Comparison of ENCODE assay signal across 10 cellular contexts in genomic region chr16:15493416-15494181, GRCh38. TPM values are rescaled to one million over a fixed set of nuclear protein-coding genes. Genes with fewer than 3 reads are reported as not detected.
DNase-seq lines count a peak whose midpoint lies in the region; ATAC-seq, FAIRE-seq and TF ChIP-seq lines count a peak whose summit lies in the region.
"Had no signal": no experiment of that assay in that cellular context is flagged by ENCODE, and none has a peak within 500 bp of the region (broad histone marks: within the 10 kb centered on the region; RNA-seq: fewer than 3 reads in every experiment).

No MANE protein-coding gene starts in this region.

- H3K4me1 ChIP-seq in HCT116 (ENCODE audit: control insufficient read depth in 1 of 2, insufficient read depth in 2 of 2, low read length in 2 of 2) (peaks cover 58 to 93% of the 10 kb centered on the region in 2 experiments), skeletal muscle tissue (ENCODE audit: control insufficient read depth in 3 of 3, insufficient read depth in 3 of 3, low read length in 3 of 3) (peaks cover 12 to 26% (median 14%) of the 10 kb centered on the region in 3 donors)

- peak; percentile 26; the same call in 1 of the 2 replicates for ATAC-seq in HCT116
- ATAC-seq in HG02623 (IDR thresholded peaks at IDR 0.05; ENCODE audit: unreplicated experiment) = no peak

- TSS peak; percentile 22 for BruUV-seq in HCT116 (replicated peaks; lab: Mats Ljungman, UMichigan)

- H3K36me3 ChIP-seq in HCT116 (ENCODE audit: control insufficient read depth in 1 of 2, insufficient read depth in 2 of 2, low read length in 2 of 2) = no peaks in the 10 kb centered on the region
- H3K36me3 ChIP-seq in skeletal muscle tissue (ENCODE audit: control insufficient read depth in 3 of 3, insufficient read depth in 3 of 3, low read length in 3 of 3) = no peaks in the 10 kb centered on the region
- no peaks in the 10 kb centered on the region for H3K36me3 ChIP-seq in H7 (replicated peaks; ENCODE audit: control insufficient read depth, insufficient read depth, low read length)

- H3K27me3 ChIP-seq in HCT116 (ENCODE audit: insufficient read depth, low read length) (no peaks in the 10 kb centered on the region), skeletal muscle tissue (ENCODE audit: control insufficient read depth in 3 of 3, insufficient read depth in 3 of 3, low read length in 3 of 3) (no peaks in the 10 kb centered on the region), H7 (ENCODE audit: control insufficient read depth, insufficient read depth, low read length) (no peaks in the 10 kb centered on the region)

- POLR2A ChIA-PET in HCT116 (lab: Charles Lee) = interaction anchor here (1.5 kb wide), 1 partner anchor 8 kb away, joined by 4 read pairs; no protein-coding TSS in a partner anchor

- H3K9me3 ChIP-seq in HCT116 (ENCODE audit: control insufficient read depth in 1 of 2, insufficient read depth in 1 of 2, low read depth in 1 of 2, low read length in 2 of 2) (no peaks in the 10 kb centered on the region), skeletal muscle tissue (ENCODE audit: control insufficient read depth in 3 of 3, low read length in 3 of 3) (no peaks in the 10 kb centered on the region)

- CTCF ChIA-PET in HCT116 (lab: Charles Lee) = no interaction called here

- no peak for DNase-seq in HCT116 (ENCODE audit: low read depth, low spot score)
- DNase-seq in RCC 7860 (ENCODE audit: low spot score) = peak; percentile 72
- DNase-seq in fibroblast of gingiva (ENCODE audit: low read depth) = peak; percentile 85
- no peak for DNase-seq in T-helper 2 cell
- DNase-seq in H7 = no peak
- DNase-seq: immature natural killer cell; NCI-H345; stimulated activated naive CD4-positive, alpha-beta T cell had no signal

- FAIRE-seq in RCC 7860 (lab: Jason Lieb, UNC) = no peak

- no peak for TF ChIP-seq CTCF in HCT116 (IDR thresholded peaks at IDR 0.05 in 2 of 3, conservative IDR thresholded peaks at IDR 0.05 in 1 of 3; ENCODE audit: borderline replicate concordance in 1 of 3, insufficient read depth in 1 of 3, low read depth in 2 of 3, low read length in 2 of 3)

- H3K4me2 ChIP-seq in HCT116 (ENCODE audit: low read length) = peak overlapping the region; percentile 66

- H3K27ac ChIP-seq in HCT116 (ENCODE audit: low read depth, low read length) = peak overlapping the region; percentile 68
- H3K27ac ChIP-seq in skeletal muscle tissue (ENCODE audit: low read depth, low read length) = peak overlapping the region; percentile 6

- no peak for TF ChIP-seq POLR2A in HCT116 (IDR thresholded peaks at IDR 0.05; ENCODE audit: borderline replicate concordance, extremely low read depth, insufficient read depth, insufficient read length)

- H4K20me1 ChIP-seq in HCT116 (ENCODE audit: insufficient read depth) = no peaks in the 10 kb centered on the region

- intact Hi-C loops in HCT116 (cut with micrococcal nuclease) = loop anchor here (2.0 kb wide), 1 partner anchor 149 kb away; the partner anchor contains the start of gene MARF1

- H3K9me2 ChIP-seq in HCT116 (ENCODE audit: insufficient read depth) = no peaks in the 10 kb centered on the region

- peak overlapping the region; percentile 50 for H3K9ac ChIP-seq in HCT116 (ENCODE audit: low read length)
- no peak overlapping the region for H3K9ac ChIP-seq in skeletal muscle tissue (ENCODE audit: low read depth in 1 of 3, low read length in 3 of 3)

- H2AFZ ChIP-seq in HCT116 (ENCODE audit: low read depth, low read length, poor library complexity, severe bottlenecking) = peak overlapping the region; percentile 20

- H3K4me3 ChIP-seq in HCT116 (replicated peaks in 1 of 2; ENCODE audit: low read depth in 1 of 2, low read length in 2 of 2) (peak overlapping the region in 1 of 2 experiments; percentile 18; a peak in 1 of 4 replicates), skeletal muscle tissue (ENCODE audit: low read length in 3 of 3) (no peak overlapping the region), H7 (ENCODE audit: insufficient read depth, low read depth, low read length) (no peak overlapping the region)

- RAD21 ChIA-PET in HCT116 (lab: Charles Lee; ENCODE audit: low non-redundant PET in 1 of 2, low total read pairs in 2 of 2, uncharacterized antibody in 2 of 2, unreplicated experiment in 2 of 2) = no interaction called here

- no peak for TF ChIP-seq RAD21 in HCT116 (IDR thresholded peaks at IDR 0.05; ENCODE audit: low read depth)

- H3K79me2 ChIP-seq in HCT116 (ENCODE audit: insufficient read depth, low read length) = peaks cover 16% of the 10 kb centered on the region; the same call in 1 of the 2 replicates

TF ChIP-seq in HCT116, 20 proteins besides CTCF, POLR2A, EP300 and RAD21:
- TF ChIP-seq TCF7L2 (IDR thresholded peaks at IDR 0.05; ENCODE audit: borderline replicate concordance, extremely low read depth, insufficient read depth, insufficient read length) = no peak
- no peak for TF ChIP-seq ELF1 (IDR thresholded peaks at IDR 0.05; ENCODE audit: borderline replicate concordance, low read depth)
- TF ChIP-seq SRF (IDR thresholded peaks at IDR 0.05; ENCODE audit: low read depth) = no peak
- TF ChIP-seq SP1 (IDR thresholded peaks at IDR 0.05; ENCODE audit: low read depth) = no peak
- no peak for TF ChIP-seq JUND (IDR thresholded peaks at IDR 0.05)
- TF ChIP-seq ZBTB33 (IDR thresholded peaks at IDR 0.05; ENCODE audit: extremely low read depth, insufficient replicate concordance, low read length) = no peak
- no peak for TF ChIP-seq ZFX (IDR thresholded peaks at IDR 0.05)
- TF ChIP-seq CBX3 (IDR thresholded peaks at IDR 0.05; ENCODE audit: low read depth) = no peak
- no peak for TF ChIP-seq POLR2AphosphoS5 (IDR thresholded peaks at IDR 0.05; ENCODE audit: low read depth, low read length)
- TF ChIP-seq ZNF274 (IDR thresholded peaks at IDR 0.05; ENCODE audit: low read depth, low read length) = no peak

RNA-seq across cellular contexts. Expression of gene BMERB1, which starts 59.2 kb away (rescaled TPM):
- 43.6 TPM for total RNA-seq in HCT116 (2021; ENCODE audit: unreplicated experiment)
- 45.7 and 52.6 TPM in 2 replicates for polyA plus RNA-seq in HCT116 (2012)
- 7.8 TPM for total RNA-seq in skeletal muscle tissue
- 7.8 and 13.3 TPM in 2 replicates for total RNA-seq in H7 (2014; rRNA removed; shearing (Covaris generic))

Comparison
In these comparisons a context has a peak if more than half of its experiments do, and no peak if none do; other contexts are left out.
1. DNase-seq: peak in RCC 7860 (single experiment) and fibroblast of gingiva (single experiment); none in HCT116 (single experiment), T-helper 2 cell (0 of 5) and H7 (single experiment).